ENCODE assay signal across 1 cellular context in the genomic region with DNA sequence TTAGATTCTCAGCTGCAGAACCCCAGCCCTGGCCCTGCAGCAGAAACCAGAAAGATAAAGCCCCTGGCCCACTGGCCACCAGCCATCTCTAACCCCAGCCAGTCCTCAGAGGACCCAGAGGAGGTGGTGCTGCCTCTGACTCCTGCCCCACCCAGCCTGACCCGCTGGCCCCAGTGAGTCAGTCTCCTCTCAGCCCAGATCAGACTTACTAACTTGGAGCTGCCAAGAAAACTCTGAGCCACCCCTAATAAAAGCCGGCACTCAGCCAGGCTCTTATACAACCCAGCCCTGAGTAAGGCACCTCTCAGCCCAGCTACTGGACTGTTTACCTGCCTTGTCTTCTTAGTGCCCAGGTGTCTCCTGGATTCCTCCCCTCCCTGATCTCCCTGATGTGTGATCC.
TF ChIP-seq lines count a peak whose summit lies in the region.

No MANE protein-coding gene starts in this region.

TF ChIP-seq in IMR-90, 13 proteins besides CTCF, POLR2A, EP300 and RAD21 (continued from another document):
- TF ChIP-seq, protein P1, sequence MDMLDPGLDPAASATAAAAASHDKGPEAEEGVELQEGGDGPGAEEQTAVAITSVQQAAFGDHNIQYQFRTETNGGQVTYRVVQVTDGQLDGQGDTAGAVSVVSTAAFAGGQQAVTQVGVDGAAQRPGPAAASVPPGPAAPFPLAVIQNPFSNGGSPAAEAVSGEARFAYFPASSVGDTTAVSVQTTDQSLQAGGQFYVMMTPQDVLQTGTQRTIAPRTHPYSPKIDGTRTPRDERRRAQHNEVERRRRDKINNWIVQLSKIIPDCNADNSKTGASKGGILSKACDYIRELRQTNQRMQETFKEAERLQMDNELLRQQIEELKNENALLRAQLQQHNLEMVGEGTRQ (IDR thresholded peaks at IDR 0.05; ENCODE audit: low read depth, low read length): no peak
- TF ChIP-seq MAZ (IDR thresholded peaks at IDR 0.05; ENCODE audit: borderline replicate concordance, low read depth, low read length): peak; percentile 31; the same call in 1 of the 2 replicates
